In the genomic region with DNA sequence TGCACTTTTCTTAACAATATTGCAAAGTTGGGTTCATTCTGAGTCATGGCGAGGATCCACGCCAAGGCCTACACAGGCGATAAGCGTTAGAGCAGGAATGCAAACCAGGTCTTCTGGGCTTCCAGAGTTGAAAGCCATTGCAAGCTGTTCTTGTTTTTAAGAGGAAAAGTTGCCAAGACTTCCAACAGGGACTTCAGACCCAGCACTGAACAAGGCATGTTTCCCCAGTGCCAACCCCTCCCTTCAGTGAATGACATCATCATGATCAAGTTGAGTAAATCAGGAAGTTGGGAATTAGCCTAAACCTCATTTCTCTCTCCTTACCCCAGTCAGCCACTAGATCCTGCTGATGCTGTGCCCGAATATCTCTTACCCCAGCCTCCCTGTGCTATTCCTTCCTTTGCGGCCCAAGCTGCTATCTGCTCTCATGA, we compare ENCODE assay signal across 12 cellular contexts.
DNase-seq lines count a peak whose midpoint lies in the region; ATAC-seq and TF ChIP-seq lines count a peak whose summit lies in the region.
"Had no signal": no experiment of that assay in that cellular context is flagged by ENCODE, and none has a peak within 500 bp of the region (broad histone marks: within the 10 kb centered on the region; RNA-seq: fewer than 3 reads in every experiment).

No MANE protein-coding gene starts in this region.

- TF ChIP-seq CTCF in endodermal cell (conservative IDR thresholded peaks at IDR 0.05), result no peak
- no peak for TF ChIP-seq CTCF in left lung (IDR thresholded peaks at IDR 0.05)

- no peak overlapping the region for H3K4me3 Mint-ChIP-seq in endodermal cell
- H3K4me3 Mint-ChIP-seq: nephron had no signal

- peak; percentile 75 for DNase-seq in Right ventricle myocardium inferior (ENCODE audit: missing footprints)
- DNase-seq in cardiac septum (ENCODE audit: low spot score), result no peak
- peak; percentile 54 for DNase-seq in endodermal cell
- no peak for DNase-seq in left lung
- DNase-seq in cortex of kidney (lab: John Stamatoyannopoulos, UW), result no peak
- DNase-seq in NOMO-1 (lab: John Stamatoyannopoulos, UW; ENCODE audit: unreplicated experiment in 2 of 2), result no peak
- no peak for DNase-seq in AG20443 (ENCODE audit: low spot score)
- DNase-seq: activated CD4-positive, CD25-positive, alpha-beta regulatory T cell; NCI-H1436 treated with DMSO at 0.1 percent for 48 hours; stimulated activated CD4-positive, alpha-beta T cell treated with anti-CD3 and anti-CD28 coated beads, Interleukin-4, amount 100 ng/mL, for 1 hour had no signal

- H3K27ac Mint-ChIP-seq in endodermal cell, result peak overlapping the region; percentile 41
- H3K27ac Mint-ChIP-seq: nephron had no signal

- ATAC-seq in Right ventricle myocardium inferior (peak; percentile 98), left lung (peak; percentile 15), GM18867 (IDR thresholded peaks at IDR 0.05; ENCODE audit: unreplicated experiment) (no peak)

- H3K27me3 ChIP-seq in endodermal cell (ENCODE audit: control insufficient read depth, insufficient read depth, low read length, poor library complexity, severe bottlenecking) (no peaks in the 10 kb centered on the region), left lung (no peaks in the 10 kb centered on the region)

- no peaks in the 10 kb centered on the region for H3K9me3 Mint-ChIP-seq in endodermal cell
- H3K9me3 Mint-ChIP-seq: nephron had no signal

- H3K27ac ChIP-seq in endodermal cell (ENCODE audit: low read depth, low read length) (no peak overlapping the region), left lung (no peak overlapping the region)

- peaks cover 6% of the 10 kb centered on the region for H3K36me3 Mint-ChIP-seq in endodermal cell (ENCODE audit: low read depth)

- H3K27me3 Mint-ChIP-seq in endodermal cell (ENCODE audit: insufficient read depth), result no peaks in the 10 kb centered on the region

- WGBS in endodermal cell (ENCODE audit: insufficient coverage in 1 of 2, insufficient read length in 1 of 2), 2 experiments, result 93 to 96% methylated on average over 6 of the region's 6 CpGs

- no peaks in the 10 kb centered on the region for H3K36me3 ChIP-seq in endodermal cell (ENCODE audit: control insufficient read depth, insufficient read depth, low read length)
- no peaks in the 10 kb centered on the region for H3K36me3 ChIP-seq in left lung

- H3K9ac ChIP-seq in endodermal cell (ENCODE audit: extremely low read depth, low read length, poor library complexity, severe bottlenecking), result no peak overlapping the region

- intact Hi-C loops in Right ventricle myocardium inferior (cut with DNase I), result no loop called here
- intact Hi-C loops in cardiac septum (cut with DNase I), result no loop called here
- intact Hi-C loops in left lung (cut with DNase I), result no loop called here

- H3K4me3 ChIP-seq in endodermal cell (ENCODE audit: low read length) (no peak overlapping the region), left lung (no peak overlapping the region)

- no peaks in the 10 kb centered on the region for H3K9me3 ChIP-seq in endodermal cell (ENCODE audit: control insufficient read depth, low read length)
- H3K9me3 ChIP-seq in left lung, result no peaks in the 10 kb centered on the region

- peaks cover 36% of the 10 kb centered on the region for H3K4me1 Mint-ChIP-seq in endodermal cell

- H3K4me1 ChIP-seq in endodermal cell (ENCODE audit: control insufficient read depth, insufficient read depth, low read length), result peaks cover 9% of the 10 kb centered on the region
- no peaks in the 10 kb centered on the region for H3K4me1 ChIP-seq in left lung

Comparison
In these comparisons a context has a peak if more than half of its experiments do, and no peak if none do; other contexts are left out.
1. DNase-seq: peak in Right ventricle myocardium inferior (single experiment) and endodermal cell (single experiment); none in cardiac septum (single experiment), left lung (0 of 2), cortex of kidney (single experiment), NOMO-1 (0 of 2) and AG20443 (single experiment).